Comparison of ENCODE assay signal across 8 cellular contexts in the genomic region with DNA sequence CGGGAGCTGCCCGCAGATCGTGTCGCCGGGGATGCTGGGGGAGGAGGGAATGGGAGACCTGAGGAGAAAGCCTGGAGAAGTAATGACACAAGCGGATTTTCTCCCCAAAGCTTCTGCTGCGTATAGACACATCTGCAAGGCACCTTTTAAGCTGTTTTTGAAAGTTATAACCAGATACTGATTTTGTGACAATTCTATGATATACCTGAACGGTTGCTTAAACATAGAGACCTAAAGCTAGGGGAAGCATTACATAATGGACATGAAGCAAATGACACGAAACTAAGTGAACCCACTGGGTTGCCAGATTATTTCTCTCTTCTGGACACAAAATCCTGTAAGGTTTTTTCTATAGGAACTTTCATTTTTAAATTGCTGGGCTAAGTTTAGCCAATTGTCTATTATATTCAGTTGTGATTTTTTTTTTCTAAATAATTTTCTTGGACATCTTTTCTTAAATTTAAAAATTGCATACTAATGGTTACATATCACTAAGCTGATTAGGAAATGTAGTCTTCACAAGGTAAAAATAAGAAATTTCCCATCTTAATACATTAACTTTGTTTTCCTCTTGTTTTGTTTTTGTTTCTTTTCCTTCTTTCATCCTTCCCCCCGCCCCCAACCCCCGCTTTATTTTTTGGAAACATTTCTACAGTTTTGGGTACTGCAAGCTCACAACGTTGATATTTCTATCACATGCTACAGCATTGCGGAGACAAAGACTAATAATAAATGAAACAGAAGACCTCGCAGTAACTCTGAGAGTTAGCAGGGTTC. TPM values are rescaled to one million over a fixed set of nuclear protein-coding genes. Genes with fewer than 3 reads are reported as not detected.
A peak's percentile ranks its signal among the peaks of the same experiment; 100 is the strongest.
DNase-seq lines count a peak whose midpoint lies in the region; ATAC-seq and TF ChIP-seq lines count a peak whose summit lies in the region.

No MANE protein-coding gene starts in this region.

- no peaks in the 10 kb centered on the region for H3K9me3 ChIP-seq in effector memory CD4-positive, alpha-beta T cell (ENCODE audit: control insufficient read depth, low read length)
- H3K9me3 ChIP-seq in neural progenitor cell (ENCODE audit: low read depth) = no peaks in the 10 kb centered on the region

- POLR2A ChIA-PET in HEK293T (lab: Yijun Ruan, JAX) = interaction anchor here (0.7 to 1.2 kb wide), 2 partner anchors 27 to 84 kb away, joined by 3 to 4 read pairs; a partner anchor contains a TSS

- peaks cover 26% of the 10 kb centered on the region for H3K27me3 ChIP-seq in effector memory CD4-positive, alpha-beta T cell (replicated peaks; ENCODE audit: control insufficient read depth, insufficient read depth, low read length, poor library complexity, severe bottlenecking)
- H3K27me3 ChIP-seq in neural progenitor cell = peaks cover 33% of the 10 kb centered on the region

- peaks cover 23% of the 10 kb centered on the region for H3K27me3 Mint-ChIP-seq in Calu3 (ENCODE audit: unreplicated experiment)
- peaks cover 21% of the 10 kb centered on the region for H3K27me3 Mint-ChIP-seq in neural progenitor cell (ENCODE audit: insufficient read depth, low read depth)

- no peak overlapping the region for H3K27ac ChIP-seq in effector memory CD4-positive, alpha-beta T cell (ENCODE audit: insufficient read depth, low read length, poor library complexity, severe bottlenecking)
- H3K27ac ChIP-seq in neural progenitor cell = no peak overlapping the region

- H3K27ac Mint-ChIP-seq in Calu3 (ENCODE audit: unreplicated experiment) = no peak overlapping the region
- peak overlapping the region; percentile 50 for H3K27ac Mint-ChIP-seq in neural progenitor cell

- ATAC-seq in GM18498 (IDR thresholded peaks at IDR 0.05; ENCODE audit: unreplicated experiment) (no peak), HG03571 (IDR thresholded peaks at IDR 0.05; ENCODE audit: unreplicated experiment) (no peak)

- intact Hi-C loops in Calu3 (cut with micrococcal nuclease; ENCODE audit: unreplicated experiment) = no loop called here

- peaks cover 22% of the 10 kb centered on the region for H3K79me2 ChIP-seq in neural progenitor cell (ENCODE audit: low read depth)

- no peak for TF ChIP-seq CTCF in Calu3 (IDR thresholded peaks at IDR 0.05; ENCODE audit: unreplicated experiment)
- no peak for TF ChIP-seq CTCF in NB4 (IDR thresholded peaks at IDR 0.05; ENCODE audit: low read depth, low read length)
- TF ChIP-seq CTCF in neural progenitor cell (IDR thresholded peaks at IDR 0.05) = no peak

- H3K9me3 Mint-ChIP-seq in Calu3 (ENCODE audit: low read depth, unreplicated experiment) (no peaks in the 10 kb centered on the region), neural progenitor cell (no peaks in the 10 kb centered on the region)

- DNase-seq in Calu3 (no peak), NB4 (ENCODE audit: low read depth) (no peak), neural progenitor cell (ENCODE audit: low spot score) (no peak), HEK293T (ENCODE audit: extremely low spot score) (no peak), SHP77 treated with DMSO at 0.1 percent for 48 hours (lab: John Stamatoyannopoulos, UW) (no peak)
- no peak for DNase-seq in effector memory CD4-positive, alpha-beta T cell

- no TSS peak for BruUV-seq in Calu3 (replicated peaks; lab: Mats Ljungman, UMichigan)

- peaks cover 5% of the 10 kb centered on the region for H3K4me1 ChIP-seq in effector memory CD4-positive, alpha-beta T cell (ENCODE audit: control insufficient read depth, insufficient read depth, low read length, poor library complexity, severe bottlenecking)
- H3K4me1 ChIP-seq in neural progenitor cell = peaks cover 31% of the 10 kb centered on the region

- H3F3A ChIP-seq in neural progenitor cell (ENCODE audit: low read depth) = peaks cover 32% of the 10 kb centered on the region

- H3K4me3 Mint-ChIP-seq in Calu3 (ENCODE audit: low read depth, unreplicated experiment) (peak overlapping the region; percentile 91), neural progenitor cell (peak overlapping the region; percentile 94)

- CTCF ChIA-PET in Calu3 (lab: Charles Lee) = interaction anchor here (0.8 to 1.5 kb wide), 2 partner anchors 14 to 219 kb away, joined by 3 to 7 read pairs; no protein-coding TSS in a partner anchor
- CTCF ChIA-PET in HEK293T (lab: Yijun Ruan, JAX) = no interaction called here

- no peak for TF ChIP-seq POLR2A in NB4 (IDR thresholded peaks at IDR 0.05; ENCODE audit: extremely low read depth, insufficient read length)

- H3K4me1 Mint-ChIP-seq in Calu3 (ENCODE audit: low read depth, unreplicated experiment) (no peaks in the 10 kb centered on the region), neural progenitor cell (peaks cover 33% of the 10 kb centered on the region)

- H3K36me3 Mint-ChIP-seq in Calu3 (ENCODE audit: insufficient read depth, unreplicated experiment) (peaks cover 22% of the 10 kb centered on the region), neural progenitor cell (no peaks in the 10 kb centered on the region)

- H3K9ac ChIP-seq in neural progenitor cell = no peak overlapping the region

- peak overlapping the region; percentile 100 for H2AFZ ChIP-seq in neural progenitor cell (replicated peaks)

- peaks cover 15% of the 10 kb centered on the region for H4K20me1 ChIP-seq in neural progenitor cell (ENCODE audit: low read depth)

- no peaks in the 10 kb centered on the region for H3K36me3 ChIP-seq in effector memory CD4-positive, alpha-beta T cell (ENCODE audit: control insufficient read depth, insufficient read depth, low read length)
- H3K36me3 ChIP-seq in neural progenitor cell = no peaks in the 10 kb centered on the region

- peak overlapping the region; percentile 88 for H3K4me2 ChIP-seq in neural progenitor cell

- H3K4me3 ChIP-seq in NB4 (ENCODE audit: low read depth, low read length) = peak overlapping the region; percentile 32
- H3K4me3 ChIP-seq in effector memory CD4-positive, alpha-beta T cell (ENCODE audit: insufficient read depth, low read depth, low read length, poor library complexity, severe bottlenecking) = peak overlapping the region; percentile 64
- peak overlapping the region; percentile 100 for H3K4me3 ChIP-seq in neural progenitor cell

TF ChIP-seq in HEK293T, 16 proteins besides CTCF, POLR2A, EP300 and RAD21:
- TF ChIP-seq TARDBP (IDR thresholded peaks at IDR 0.05) (no peak), NFRKB (IDR thresholded peaks at IDR 0.05) (no peak), ELF4 (IDR thresholded peaks at IDR 0.05) (no peak)
TF ChIP-seq in HEK293T: peak in this region for 0.

RNA-seq across cellular contexts. Expression of a gene that starts 1.3 kb away (rescaled TPM):
- total RNA-seq in Calu3 (2022) = 1.0 and 2.3 TPM in 2 replicates
- 14.0 and 14.8 TPM in 2 replicates for total RNA-seq in neural progenitor cell (ENCODE audit: low replicate concordance)

Comparison
In these comparisons a context has a peak if more than half of its experiments do, and no peak if none do; other contexts are left out.
1. H3K4me3 ChIP-seq: peak in every context shown above with its lines; median percentile 100 in neural progenitor cell; 64 in effector memory CD4-positive, alpha-beta T cell; 32 in NB4.